ENCODE assay signal across 1 cellular context in the genomic region with DNA sequence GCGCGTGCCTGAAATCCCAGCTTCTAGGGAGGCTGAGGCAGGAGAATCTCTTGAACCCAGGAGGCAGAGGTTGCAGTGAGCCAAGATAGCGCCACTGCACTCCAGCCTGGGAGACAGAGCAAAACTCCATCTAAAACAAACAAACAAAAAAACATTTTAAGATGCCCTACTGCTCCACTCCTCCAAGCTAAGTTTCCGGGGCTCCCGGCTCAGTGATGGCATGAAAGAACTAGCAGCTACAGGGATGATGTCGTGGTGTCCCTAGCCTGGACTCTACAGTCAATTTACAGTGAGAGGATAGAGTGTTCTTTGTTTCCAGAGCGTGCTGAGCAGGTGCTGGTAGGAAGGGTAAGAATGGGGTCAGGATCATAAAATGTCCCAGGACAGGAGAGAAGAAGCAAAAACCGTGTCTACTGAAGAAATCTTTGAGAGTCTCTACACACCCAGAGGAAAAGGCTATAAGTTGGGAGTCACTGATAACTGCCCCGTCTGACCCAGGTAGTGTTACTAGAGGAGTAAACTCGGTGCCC.
TF ChIP-seq lines count a peak whose summit lies in the region.

No MANE protein-coding gene starts in this region.

TF ChIP-seq in HepG2, 621 proteins besides CTCF, POLR2A, EP300 and RAD21:
- TF ChIP-seq ZFP82 (CRISPR knock-in tag; IDR thresholded peaks at IDR 0.05; ENCODE audit: borderline replicate concordance) (no peak), HNF4G (IDR thresholded peaks at IDR 0.05; ENCODE audit: borderline replicate concordance, low read depth, low read length) (no peak), HNF4G (CRISPR knock-in tag; IDR thresholded peaks at IDR 0.05; ENCODE audit: borderline replicate concordance, low read depth) (0 out of 2 replicates have a peak, but pooled peaks have one; percentile 5)
